In genomic region chr6:41092421-41093140, GRCh38 we compare ENCODE assay signal across 10 cellular contexts. TPM values are rescaled to one million over a fixed set of nuclear protein-coding genes. Genes with fewer than 3 reads are reported as not detected.
A peak's percentile ranks its signal among the peaks of the same experiment; 100 is the strongest.
DNase-seq lines count a peak whose midpoint lies in the region; ATAC-seq and TF ChIP-seq lines count a peak whose summit lies in the region.
"Had no signal": no experiment of that assay in that cellular context is flagged by ENCODE, and none has a peak within 500 bp of the region (broad histone marks: within the 10 kb centered on the region; RNA-seq: fewer than 3 reads in every experiment).

No MANE protein-coding gene starts in this region.

- no peak for TF ChIP-seq POLR2A in NB4 (IDR thresholded peaks at IDR 0.05; ENCODE audit: extremely low read depth, insufficient read length)

- peaks cover 68% of the 10 kb centered on the region for H3K36me3 ChIP-seq in cardiac muscle cell

- no peak for ATAC-seq in Right ventricle myocardium inferior
- no peak for ATAC-seq in GM21528 (IDR thresholded peaks at IDR 0.05; ENCODE audit: low FRiP score, unreplicated experiment)
- no peak for ATAC-seq in activated T-cell treated with anti-CD3 and anti-CD28 coated beads, Interleukin-2, amount 50 U/mL, for 72 hours (replicated peaks in 1 of 2)
- ATAC-seq: body of pancreas had no signal

- H3K9me3 ChIP-seq in cardiac muscle cell (ENCODE audit: low read depth) = no peaks in the 10 kb centered on the region
- H3K9me3 ChIP-seq: body of pancreas had no signal

- H3K4me3 ChIP-seq in cardiac muscle cell (no peak overlapping the region), NB4 (ENCODE audit: low read depth, low read length) (no peak overlapping the region)
- H3K4me3 ChIP-seq: body of pancreas had no signal

- H3K27me3 Mint-ChIP-seq in activated T-cell treated with anti-CD3 and anti-CD28 coated beads, Interleukin-2, amount 50 U/mL, for 72 hours (ENCODE audit: low read depth) = no peaks in the 10 kb centered on the region

- no peak overlapping the region for H3K27ac ChIP-seq in cardiac muscle cell
- H3K27ac ChIP-seq: body of pancreas had no signal

- H3K9me3 Mint-ChIP-seq in activated T-cell treated with anti-CD3 and anti-CD28 coated beads, Interleukin-2, amount 50 U/mL, for 72 hours = no peaks in the 10 kb centered on the region

- H3K4me3 Mint-ChIP-seq in activated T-cell treated with anti-CD3 and anti-CD28 coated beads, Interleukin-2, amount 50 U/mL, for 72 hours = no peak overlapping the region

- TF ChIP-seq CTCF in cardiac muscle cell (IDR thresholded peaks at IDR 0.05; ENCODE audit: low read depth, low read length) (peak; percentile 56), NB4 (IDR thresholded peaks at IDR 0.05; ENCODE audit: low read depth, low read length) (peak; percentile 48)

- H3K27ac Mint-ChIP-seq in activated T-cell treated with anti-CD3 and anti-CD28 coated beads, Interleukin-2, amount 50 U/mL, for 72 hours = no peak overlapping the region

- DNase-seq in cardiac muscle cell (ENCODE audit: low read depth in 1 of 2, low spot score in 1 of 2) = peak; percentile 12 to 52
- no peak for DNase-seq in Right ventricle myocardium inferior (ENCODE audit: missing footprints)
- DNase-seq in NB4 (ENCODE audit: low read depth) = peak; percentile 46
- DNase-seq in cerebellar cortex (ENCODE audit: low spot score) = peak; percentile 11
- DNase-seq in superior temporal gyrus (ENCODE audit: extremely low spot score) = peak; percentile 43
- DNase-seq in foreskin melanocyte = no peak
- DNase-seq in activated T-cell treated with anti-CD3 and anti-CD28 coated beads, Interleukin-2, amount 50 U/mL, for 72 hours = no peak
- DNase-seq: body of pancreas, NCI-H2081 treated with DMSO at 0.1 percent for 48 hours had no signal

- peaks cover 10 to 20% of the 10 kb centered on the region in 2 donors for H3K36me3 Mint-ChIP-seq in activated T-cell treated with anti-CD3 and anti-CD28 coated beads, Interleukin-2, amount 50 U/mL, for 72 hours (ENCODE audit: insufficient read depth in 2 of 2)

- intact Hi-C loops in Right ventricle myocardium inferior (cut with DNase I) = loop anchor here (10.0 kb wide), 1 partner anchor 222 kb away; no protein-coding TSS in a partner anchor

- no peaks in the 10 kb centered on the region for H3K4me1 ChIP-seq in cardiac muscle cell (ENCODE audit: low read depth)
- H3K4me1 ChIP-seq: body of pancreas had no signal

- no peaks in the 10 kb centered on the region for H3K27me3 ChIP-seq in cardiac muscle cell
- H3K27me3 ChIP-seq: body of pancreas had no signal

- no peaks in the 10 kb centered on the region for H3K4me1 Mint-ChIP-seq in activated T-cell treated with anti-CD3 and anti-CD28 coated beads, Interleukin-2, amount 50 U/mL, for 72 hours (ENCODE audit: low read depth)

RNA-seq across cellular contexts. Expression of gene NFYA, which starts 19.8 kb away (rescaled TPM):
- total RNA-seq in cardiac muscle cell = 9.8 and 14.4 TPM in 2 replicates
- polyA plus RNA-seq in cardiac muscle cell = 8.0 and 14.5 TPM in 2 replicates
- total RNA-seq in Right ventricle myocardium inferior = 9.8 TPM
- total RNA-seq in activated T-cell treated with anti-CD3 and anti-CD28 coated beads, Interleukin-2, amount 50 U/mL, for 72 hours = 10 to 100 TPM; 32.4 to 34.4 TPM

RNA-seq across cellular contexts. Expression of gene OARD1, which starts 20.4 kb away (rescaled TPM):
- 22.4 and 27.5 TPM in 2 replicates for total RNA-seq in cardiac muscle cell
- polyA plus RNA-seq in cardiac muscle cell = 56.3 and 80.0 TPM in 2 replicates
- 20.5 TPM for total RNA-seq in Right ventricle myocardium inferior
- 10 to 100 TPM; 62.7 to 73.1 TPM for total RNA-seq in activated T-cell treated with anti-CD3 and anti-CD28 coated beads, Interleukin-2, amount 50 U/mL, for 72 hours

RNA-seq across cellular contexts. Expression of gene APOBEC2, which starts 39.6 kb away (rescaled TPM):
- 135 and 172 TPM in 2 replicates for total RNA-seq in cardiac muscle cell
- 107 and 156 TPM in 2 replicates for polyA plus RNA-seq in cardiac muscle cell
- total RNA-seq in Right ventricle myocardium inferior = 246 TPM
- total RNA-seq in activated T-cell treated with anti-CD3 and anti-CD28 coated beads, Interleukin-2, amount 50 U/mL, for 72 hours = not detected

RNA-seq across cellular contexts. Expression of gene TSPO2, which starts 50.3 kb away (rescaled TPM):
- total RNA-seq in cardiac muscle cell = not detected in 2 replicates
- not detected in 2 replicates for polyA plus RNA-seq in cardiac muscle cell
- total RNA-seq in Right ventricle myocardium inferior = not detected
- not detected for total RNA-seq in activated T-cell treated with anti-CD3 and anti-CD28 coated beads, Interleukin-2, amount 50 U/mL, for 72 hours
- total RNA-seq: body of pancreas had no signal

RNA-seq across cellular contexts. Expression of gene UNC5CL, which starts 53.6 kb away (rescaled TPM):
- total RNA-seq in cardiac muscle cell = 7.6 and 13.9 TPM in 2 replicates
- polyA plus RNA-seq in cardiac muscle cell = 3.3 and 5.3 TPM in 2 replicates
- 0.60 TPM for total RNA-seq in Right ventricle myocardium inferior
- total RNA-seq in activated T-cell treated with anti-CD3 and anti-CD28 coated beads, Interleukin-2, amount 50 U/mL, for 72 hours = 1 to 10 TPM; 4.0 to 5.5 TPM

Comparison
In these comparisons a context has a peak if more than half of its experiments do, and no peak if none do; other contexts are left out.
1. DNase-seq: peak in cardiac muscle cell (2 of 2), NB4 (single experiment), cerebellar cortex (single experiment) and superior temporal gyrus (single experiment); none in Right ventricle myocardium inferior (single experiment), foreskin melanocyte (single experiment) and activated T-cell treated with anti-CD3 and anti-CD28 coated beads, Interleukin-2, amount 50 U/mL, for 72 hours (0 of 2).
2. RNA of gene APOBEC2, which starts 39.6 kb away (total RNA-seq): 246 TPM in Right ventricle myocardium inferior (single experiment) and 135 to 172 TPM in cardiac muscle cell; not detected in activated T-cell treated with anti-CD3 and anti-CD28 coated beads, Interleukin-2, amount 50 U/mL, for 72 hours; every median in the first group is over 100 times any median in the second.